Comparison of ENCODE assay signal across 8 cellular contexts in genomic region chr2:184599054-184599874, GRCh38. TPM values are rescaled to one million over a fixed set of nuclear protein-coding genes. Genes with fewer than 3 reads are reported as not detected.
DNase-seq lines count a peak whose midpoint lies in the region; FAIRE-seq and TF ChIP-seq lines count a peak whose summit lies in the region.

No MANE protein-coding gene starts in this region.

- no peak for TF ChIP-seq POLR2A in suprapubic skin (IDR thresholded peaks at IDR 0.05)

- H3K27me3 ChIP-seq in adipocyte (replicated peaks; ENCODE audit: control insufficient read depth, insufficient read depth, low read length): no peaks in the 10 kb centered on the region
- H3K27me3 ChIP-seq in suprapubic skin: peaks cover 31% of the 10 kb centered on the region

- H3K4me3 ChIP-seq in adipocyte (ENCODE audit: low read length) (peak overlapping the region; percentile 87), kidney (ENCODE audit: low read length in 2 of 2) (peak overlapping the region; percentile 29 to 53), suprapubic skin (peak overlapping the region; percentile 77)

- TF ChIP-seq EP300 in suprapubic skin (IDR thresholded peaks at IDR 0.05): no peak

- H3K9ac ChIP-seq in adipocyte (ENCODE audit: low read length) (peak overlapping the region; percentile 81), kidney (ENCODE audit: low read length in 2 of 2) (peak overlapping the region in 1 of 2 donors; percentile 10)

- no peaks in the 10 kb centered on the region for H3K9me3 ChIP-seq in adipocyte (ENCODE audit: control insufficient read depth, low read length)
- no peaks in the 10 kb centered on the region for H3K9me3 ChIP-seq in kidney (ENCODE audit: control insufficient read depth in 1 of 2, low read length in 2 of 2)
- no peaks in the 10 kb centered on the region for H3K9me3 ChIP-seq in suprapubic skin

- peaks cover 12% of the 10 kb centered on the region for H3K4me1 ChIP-seq in adipocyte (ENCODE audit: control insufficient read depth, insufficient read depth, low read length)
- peaks cover 0 to 7% of the 10 kb centered on the region in 2 donors for H3K4me1 ChIP-seq in kidney (ENCODE audit: control insufficient read depth in 1 of 2, insufficient read depth in 1 of 2, low read depth in 1 of 2, low read length in 2 of 2)
- H3K4me1 ChIP-seq in suprapubic skin: peaks cover 23% of the 10 kb centered on the region

- TF ChIP-seq CTCF in kidney (IDR thresholded peaks at IDR 0.05; ENCODE audit: borderline replicate concordance, extremely low read depth, insufficient read depth): no peak
- no peak for TF ChIP-seq CTCF in suprapubic skin (IDR thresholded peaks at IDR 0.05)

- 51% methylated on average over 7 of the region's 7 CpGs for WGBS in suprapubic skin

- DNase-seq in NCI-H1417 (lab: John Stamatoyannopoulos, UW): peak in 2 of 3 experiments; percentile 13 to 59
- no peak for DNase-seq in NCI-H1417 treated with DMSO at 0.1 percent for 48 hours (lab: John Stamatoyannopoulos, UW)
- DNase-seq in M059J (ENCODE audit: low read depth): peak; percentile 24
- peak; percentile 50 for DNase-seq in adipocyte (ENCODE audit: low read depth)
- DNase-seq in kidney: no peak
- no peak for DNase-seq in suprapubic skin (ENCODE audit: low spot score in 2 of 2)
- no peak for DNase-seq in activated CD4-positive, CD25-positive, alpha-beta regulatory T cell (lab: John Stamatoyannopoulos, UW)
- DNase-seq in stimulated activated CD8-positive, alpha-beta memory T cell treated with anti-CD3 and anti-CD28 coated beads, Interleukin-4, amount 100 ng/mL, for 48 hours: no peak

- no peak overlapping the region for H3K27ac ChIP-seq in kidney (ENCODE audit: low read depth in 2 of 2, low read length in 2 of 2)
- no peak overlapping the region for H3K27ac ChIP-seq in suprapubic skin

- intact Hi-C loops in kidney (cut with DNase I): no loop called here

- H3K36me3 ChIP-seq in adipocyte (ENCODE audit: control insufficient read depth, insufficient read depth, low read length, severe bottlenecking) (no peaks in the 10 kb centered on the region), kidney (ENCODE audit: control insufficient read depth in 1 of 2, insufficient read depth in 2 of 2, low read length in 2 of 2) (no peaks in the 10 kb centered on the region), suprapubic skin (no peaks in the 10 kb centered on the region)

- FAIRE-seq in kidney (lab: Jason Lieb, UNC): no peak

RNA-seq across cellular contexts. Expression of gene ZNF804A, which starts 0.9 kb away (rescaled TPM):
- 1.1 and 1.6 TPM in 2 replicates for total RNA-seq in M059J (2014; rRNA removed; shearing (Covaris generic))
- total RNA-seq in kidney (0.19 TPM), suprapubic skin (1 to 10 TPM in 1 of 4 donors, not detected in 3; 1.0 TPM)
- 1.2 TPM for polyA plus RNA-seq in kidney (ENCODE audit: insufficient read depth, low read depth, low replicate concordance)

Comparison
In these comparisons a context has a peak if more than half of its experiments do, and no peak if none do; other contexts are left out.
1. DNase-seq: peak in NCI-H1417 (2 of 3), M059J (single experiment) and adipocyte (single experiment); none in NCI-H1417 treated with DMSO at 0.1 percent for 48 hours (single experiment), kidney (single experiment), suprapubic skin (0 of 2), activated CD4-positive, CD25-positive, alpha-beta regulatory T cell (0 of 4) and stimulated activated CD8-positive, alpha-beta memory T cell treated with anti-CD3 and anti-CD28 coated beads, Interleukin-4, amount 100 ng/mL, for 48 hours (single experiment).
2. Peak in every context shown above with its lines, with median percentiles within 50 percentile points of each other: H3K4me3 ChIP-seq.